10 cellular contexts compared by ENCODE assay signal in genomic region chr21:31342328-31342727, GRCh38. TPM values are rescaled to one million over a fixed set of nuclear protein-coding genes. Genes with fewer than 3 reads are reported as not detected.
DNase-seq lines count a peak whose midpoint lies in the region; ATAC-seq and TF ChIP-seq lines count a peak whose summit lies in the region.
"Had no signal": no experiment of that assay in that cellular context is flagged by ENCODE, and none has a peak within 500 bp of the region (broad histone marks: within the 10 kb centered on the region; RNA-seq: fewer than 3 reads in every experiment).

No MANE protein-coding gene starts in this region.

- H3K36me3 ChIP-seq in PC-3 (ENCODE audit: low read depth, low read length): peaks cover 3% of the 10 kb centered on the region; the same call in 1 of the 2 replicates

- H3K79me2 ChIP-seq in PC-3 (ENCODE audit: low read length): peaks cover 41% of the 10 kb centered on the region

- peak; percentile 8 for DNase-seq in SIG-M5 treated with dmso at 0.1 percent for 504 hours (lab: John Stamatoyannopoulos, UW; ENCODE audit: unreplicated experiment)
- DNase-seq in SIG-M5 (lab: John Stamatoyannopoulos, UW): no peak
- DNase-seq in PC-3: peak; percentile 69
- DNase-seq in dorsolateral prefrontal cortex: no peak
- DNase-seq in neural crest cell (ENCODE audit: low read depth, low spot score): no peak
- DNase-seq in midbrain (lab: John Stamatoyannopoulos, UW): no peak
- no peak for DNase-seq in GM19240 (ENCODE audit: insufficient read length, low spot score)
- DNase-seq in NCI-H774 (lab: John Stamatoyannopoulos, UW): no peak

- no peak overlapping the region for H2AFZ ChIP-seq in PC-3 (ENCODE audit: low read length)

- ATAC-seq in PC-3: no peak

- no peaks in the 10 kb centered on the region for H3K9me3 Mint-ChIP-seq in neural crest cell
- H3K9me3 Mint-ChIP-seq: IgD-negative memory B cell had no signal

- H3K4me2 ChIP-seq in PC-3 (ENCODE audit: low read length): peak overlapping the region; percentile 94

- H3K9me2 ChIP-seq in PC-3 (replicated peaks; ENCODE audit: low read length): no peaks in the 10 kb centered on the region

- no peaks in the 10 kb centered on the region for H3K36me3 Mint-ChIP-seq in neural crest cell (ENCODE audit: low read depth)

- H3K27me3 ChIP-seq in PC-3 (ENCODE audit: low read length) (no peaks in the 10 kb centered on the region), dorsolateral prefrontal cortex (peaks cover 0 to 10% (median 0%) of the 10 kb centered on the region in 45 donors)

- H3F3A ChIP-seq in PC-3 (ENCODE audit: low read length, unreplicated experiment): no peaks in the 10 kb centered on the region

- POLR2A ChIA-PET in PC-3 (lab: Charles Lee; ENCODE audit: unreplicated experiment): interaction anchor here (0.6 kb wide), 1 partner anchor 140 kb away, joined by 3 read pairs; no protein-coding TSS in a partner anchor

- no TSS peak for BruUV-seq in PC-3 (replicated peaks; lab: Mats Ljungman, UMichigan)

- peaks cover 31% of the 10 kb centered on the region; the same call in 1 of the 2 replicates for H4K20me1 ChIP-seq in PC-3 (ENCODE audit: low read length)

- peaks cover 45% of the 10 kb centered on the region for H3K4me1 Mint-ChIP-seq in neural crest cell

- CTCF ChIA-PET in PC-3 (lab: Charles Lee): interaction anchor here (0.6 kb wide), 1 partner anchor 122 kb away, joined by 4 read pairs; no protein-coding TSS in a partner anchor

- peaks cover 19% of the 10 kb centered on the region for H3K27me3 Mint-ChIP-seq in neural crest cell (ENCODE audit: low read depth)

- peaks cover 31% of the 10 kb centered on the region for H3K4me1 ChIP-seq in PC-3 (ENCODE audit: insufficient read depth, low read length)

- no peak overlapping the region for H3K27ac Mint-ChIP-seq in neural crest cell (ENCODE audit: unreplicated experiment)
- H3K27ac Mint-ChIP-seq: IgD-negative memory B cell had no signal

- TF ChIP-seq CTCF in PC-3 (conservative IDR thresholded peaks at IDR 0.05; ENCODE audit: low read depth, low read length) (no peak), dorsolateral prefrontal cortex (IDR thresholded peaks at IDR 0.05 in 54 of 56, conservative IDR thresholded peaks at IDR 0.05 in 2 of 56; ENCODE audit: low read depth in 1 of 56, partially characterized antibody in 56 of 56) (no peak), neural crest cell (conservative IDR thresholded peaks at IDR 0.05) (no peak)

- H3K4me3 Mint-ChIP-seq in neural crest cell: peak overlapping the region; percentile 15
- H3K4me3 Mint-ChIP-seq: IgD-negative memory B cell had no signal

- H3K4me3 ChIP-seq in PC-3 (ENCODE audit: low read length) (peak overlapping the region; percentile 85), dorsolateral prefrontal cortex (peak overlapping the region in 35 of 59 donors; percentile 4 to 82 (median 68))

- no peak overlapping the region for H3K27ac ChIP-seq in PC-3 (ENCODE audit: low read length)
- peak overlapping the region in 2 of 59 donors; percentile 8 to 90 for H3K27ac ChIP-seq in dorsolateral prefrontal cortex
- H3K27ac ChIP-seq: coronary artery had no signal

- H3K9ac ChIP-seq in PC-3 (ENCODE audit: low read length): no peak overlapping the region

- intact Hi-C loops in PC-3 (cut with micrococcal nuclease) (loop anchor here (10.0 kb wide), 1 partner anchor 238 kb away; no protein-coding TSS in a partner anchor), dorsolateral prefrontal cortex (cut with DNase I) (loop anchor here (5.0 to 10.0 kb wide), 5 partner anchors 78 to 238 kb away; no protein-coding TSS in a partner anchor)

- H3K9me3 ChIP-seq in PC-3 (ENCODE audit: low read length): no peaks in the 10 kb centered on the region

RNA-seq across cellular contexts. Expression of gene TIAM1, which starts 1.7 kb away (rescaled TPM):
- total RNA-seq in PC-3 (2014; rRNA removed): 19.1 and 21.1 TPM in 2 replicates
- total RNA-seq in dorsolateral prefrontal cortex: 100 to 1,000 TPM in 9 of 120 experiments, 10 to 100 TPM in 111; 53.4 to 115 (median 79.5) TPM
- 53.6 and 54.8 TPM in 2 replicates for total RNA-seq in neural crest cell

Comparison
In these comparisons a context has a peak if more than half of its experiments do, and no peak if none do; other contexts are left out.
1. DNase-seq: peak in SIG-M5 treated with dmso at 0.1 percent for 504 hours (single experiment) and PC-3 (single experiment); none in SIG-M5 (single experiment), dorsolateral prefrontal cortex (0 of 10), neural crest cell (single experiment), midbrain (single experiment), GM19240 (single experiment) and NCI-H774 (single experiment).